8 cellular contexts compared by ENCODE assay signal in genomic region chr6:32945106-32945761, GRCh38. TPM values are rescaled to one million over a fixed set of nuclear protein-coding genes. Genes with fewer than 3 reads are reported as not detected.
A peak's percentile ranks its signal among the peaks of the same experiment; 100 is the strongest.
DNase-seq lines count a peak whose midpoint lies in the region; ATAC-seq, FAIRE-seq and TF ChIP-seq lines count a peak whose summit lies in the region.

No MANE protein-coding gene starts in this region.

- intact Hi-C loops in K562 (cut with micrococcal nuclease), result loop anchor here (5.0 kb wide), 1 partner anchor 58 kb away; no protein-coding TSS in a partner anchor

- no peak for TF ChIP-seq EP300 in K562 (IDR thresholded peaks at IDR 0.05; ENCODE audit: low read length)

- POLR2A ChIA-PET in K562 (lab: Yijun Ruan, JAX), result no interaction called here

- H3K4me1 ChIP-seq in K562 (replicated peaks in 1 of 2; ENCODE audit: control insufficient read depth in 2 of 2, insufficient read depth in 2 of 2, low read length in 2 of 2), result no peaks in the 10 kb centered on the region

- no peak for ATAC-seq in K562
- no peak for ATAC-seq in GM19324 (IDR thresholded peaks at IDR 0.05; ENCODE audit: low FRiP score, unreplicated experiment)

- H3K4me3 ChIP-seq in K562, result no peak overlapping the region

- in situ Hi-C loops in GM13977 (cut with MboI; ENCODE audit: low pct_unique_long_range_greater_than_20kb, low sequenced_read_pairs, unreplicated experiment), result no loop called here
- in situ Hi-C loops in K562 (cut with MboI), result no loop called here

- no peak overlapping the region for H3K4me2 ChIP-seq in K562 (ENCODE audit: insufficient read depth, low read length)

- no peaks in the 10 kb centered on the region for H4K20me1 ChIP-seq in K562 (replicated peaks; ENCODE audit: control insufficient read depth, insufficient read depth, low read length)

- 2% methylated on average over 9 of the region's 9 CpGs for WGBS in K562 (ENCODE audit: insufficient coverage, low coverage, missing lambda C conversion rate)

- FAIRE-seq in K562 (lab: Jason Lieb, UNC), result no peak

- no peaks in the 10 kb centered on the region for H3K36me3 ChIP-seq in K562 (ENCODE audit: control insufficient read depth, insufficient read depth, low read length)

- no peak overlapping the region for H3K9ac ChIP-seq in K562 (ENCODE audit: insufficient read depth in 1 of 2, low read depth in 2 of 2, low read length in 2 of 2)

- no peak for TF ChIP-seq RAD21 in K562 (CRISPR knock-in tag; conservative IDR thresholded peaks at IDR 0.05 in 1 of 2, IDR thresholded peaks at IDR 0.05 in 1 of 2)

- peak; percentile 47 for DNase-seq in GM13977 (ENCODE audit: low spot score)
- peak; percentile 96 to 99 for DNase-seq in NOMO-1 (lab: John Stamatoyannopoulos, UW; ENCODE audit: unreplicated experiment in 2 of 2)
- no peak for DNase-seq in K562 (ENCODE audit: extremely low read depth in 1 of 4, low spot score in 3 of 4)
- DNase-seq in stimulated activated CD4-positive, alpha-beta T cell treated with anti-CD3 and anti-CD28 coated beads, Interleukin-4, amount 100 ng/mL, for 1 hour, result peak; percentile 13
- DNase-seq in NCI-H2196 treated with DMSO at 0.1 percent for 48 hours (lab: John Stamatoyannopoulos, UW; ENCODE audit: unreplicated experiment), result no peak
- DNase-seq in NCI-H748 treated with DMSO at 0.1 percent for 48 hours (lab: John Stamatoyannopoulos, UW), result no peak
- DNase-seq in mucosa of gallbladder (ENCODE audit: low spot score), result no peak

- H3K27ac ChIP-seq in K562 (ENCODE audit: extremely low read depth, low read depth, low read length), result no peak overlapping the region

- TF ChIP-seq POLR2A in K562 (conservative IDR thresholded peaks at IDR 0.05), result no peak

- H3K9me1 ChIP-seq in K562 (ENCODE audit: control insufficient read depth, insufficient read depth, low read length), result no peaks in the 10 kb centered on the region

- no peaks in the 10 kb centered on the region for H3K79me2 ChIP-seq in K562 (ENCODE audit: control insufficient read depth, insufficient read depth, low read length)

- BruUV-seq in K562 (replicated peaks; lab: Mats Ljungman, UMichigan), result no TSS peak

- no peak overlapping the region for H2AFZ ChIP-seq in K562 (ENCODE audit: low read depth, low read length)

- peaks cover 10 to 31% of the 10 kb centered on the region in 2 experiments for H3K27me3 ChIP-seq in K562 (ENCODE audit: control insufficient read depth in 2 of 2, insufficient read depth in 2 of 2, low read length in 2 of 2)

- CTCF ChIA-PET in K562 (lab: Yijun Ruan, JAX; ENCODE audit: low intra/inter-chr PET ratio), result interaction anchor here (0.9 to 1.3 kb wide), 2 partner anchors 59 to 60 kb away, joined by 3 to 4 read pairs; no protein-coding TSS in a partner anchor

- TF ChIP-seq CTCF in GM13977 (IDR thresholded peaks at IDR 0.05; ENCODE audit: extremely low read depth, insufficient read depth, missing control alignments), result no peak
- TF ChIP-seq CTCF in K562 (IDR thresholded peaks at IDR 0.05 in 2 of 3, conservative IDR thresholded peaks at IDR 0.05 in 1 of 3; ENCODE audit: insufficient read depth in 2 of 3, low read depth in 1 of 3, low read length in 3 of 3), result no peak

- H3K9me3 ChIP-seq in K562 (replicated peaks; ENCODE audit: control insufficient read depth, insufficient read depth, low read depth, low read length), result no peaks in the 10 kb centered on the region

TF ChIP-seq in K562, 482 proteins besides CTCF, POLR2A, EP300 and RAD21:
- no peak for TF ChIP-seq CEBPG (CRISPR knock-in tag; IDR thresholded peaks at IDR 0.05)
- TF ChIP-seq CEBPG (tag; conservative IDR thresholded peaks at IDR 0.05 in 1 of 2, IDR thresholded peaks at IDR 0.05 in 1 of 2), result 0 out of 4 replicates have a peak, but pooled peaks of 1 of the 2 experiments have one; percentile 16
- TF ChIP-seq SREBF1 (IDR thresholded peaks at IDR 0.05; ENCODE audit: borderline replicate concordance, low read depth, low read length), result no peak
- peak; percentile 22; the same call in 1 of the 2 replicates for TF ChIP-seq EGR1 (conservative IDR thresholded peaks at IDR 0.05)
- no peak for TF ChIP-seq ZNF445 (CRISPR knock-in tag; IDR thresholded peaks at IDR 0.05; ENCODE audit: low read depth)
- TF ChIP-seq SIX5 (IDR thresholded peaks at IDR 0.05; ENCODE audit: borderline replicate concordance in 1 of 2, insufficient read depth in 1 of 2, low read depth in 1 of 2, low read length in 2 of 2), result no peak
TF ChIP-seq in K562: peak in this region for 2.

RNA-seq across cellular contexts. Expression of gene HLA-DMB, which starts 4.4 kb away (rescaled TPM):
- total RNA-seq in K562 (2011; cell fraction: chromatin; rRNA removed; ENCODE audit: low replicate concordance), result not detected in 2 replicates
- not detected in 2 replicates for total RNA-seq in K562 (2011; cell fraction: nucleolus; rRNA removed)
- not detected in 2 replicates for total RNA-seq in K562 (2011; cell fraction: nucleoplasm; rRNA removed)
- total RNA-seq in K562 (2014; rRNA removed) (not detected in 2 replicates), K562 (2014; rRNA removed; fragmentation: Illumina TruSeq; extraction: Trizol) (not detected in 2 replicates), K562 (2015; rRNA removed; fragmentation: Illumina TruSeq; extraction: Trizol) (not detected in 2 replicates), K562 (2021) (0.18 and 0.38 TPM in 2 replicates), mucosa of gallbladder (43.2 TPM)
- polyA plus RNA-seq in K562 (2011; rRNA removed) (not detected in 2 replicates), K562 (2014; fragmentation: Illumina TruSeq; extraction: Trizol) (not detected in 2 replicates), K562 (2014; fragmentation: Nextera tagmentation; extraction: Ambion mirVana) (not detected), K562 (2014; rRNA removed) (0.03 TPM in 1 of 2 replicates, not detected in the other)
- polyA plus RNA-seq in K562 (2011; cell fraction: cytosol; rRNA removed), result not detected in 2 replicates
- not detected in 2 replicates for polyA plus RNA-seq in K562 (2011; cell fraction: nucleus; rRNA removed)
- not detected in 2 replicates for polyA plus RNA-seq in K562 (2012)
- not detected in 2 replicates for polyA minus RNA-seq in K562 (2011; rRNA and poly(A)+ RNA removed)
- not detected in 2 replicates for polyA minus RNA-seq in K562 (2011; cell fraction: cytosol; rRNA and poly(A)+ RNA removed)
- not detected in 2 replicates for polyA minus RNA-seq in K562 (2011; cell fraction: nucleus; rRNA and poly(A)+ RNA removed)

RNA-seq across cellular contexts. Expression of gene HLA-DMA, which starts 7.7 kb away (rescaled TPM):
- 0.55 and 0.81 TPM in 2 replicates for total RNA-seq in K562 (2011; cell fraction: chromatin; rRNA removed; ENCODE audit: low replicate concordance)
- 0.83 and 0.92 TPM in 2 replicates for total RNA-seq in K562 (2011; cell fraction: nucleolus; rRNA removed)
- total RNA-seq in K562 (2011; cell fraction: nucleoplasm; rRNA removed), result 2.4 and 2.9 TPM in 2 replicates
- total RNA-seq in K562 (2014; rRNA removed) (0.23 and 0.33 TPM in 2 replicates), K562 (2014; rRNA removed; fragmentation: Illumina TruSeq; extraction: Trizol) (0.29 and 0.51 TPM in 2 replicates), K562 (2015; rRNA removed; fragmentation: Illumina TruSeq; extraction: Trizol) (0.58 and 0.60 TPM in 2 replicates), K562 (2021) (0.47 and 0.75 TPM in 2 replicates), mucosa of gallbladder (68.2 TPM)
- polyA plus RNA-seq in K562 (2011; rRNA removed) (0.13 and 0.28 TPM in 2 replicates), K562 (2014; fragmentation: Illumina TruSeq; extraction: Trizol) (0.50 and 0.83 TPM in 2 replicates), K562 (2014; fragmentation: Nextera tagmentation; extraction: Ambion mirVana) (under 1 TPM; 0.18 to 0.78 TPM), K562 (2014; rRNA removed) (0.48 and 1.7 TPM in 2 replicates)
- 0.56 and 0.73 TPM in 2 replicates for polyA plus RNA-seq in K562 (2011; cell fraction: cytosol; rRNA removed)
- polyA plus RNA-seq in K562 (2011; cell fraction: nucleus; rRNA removed), result 2.3 TPM in 2 replicates
- 0.76 and 1.1 TPM in 2 replicates for polyA plus RNA-seq in K562 (2012)
- 0.25 and 0.39 TPM in 2 replicates for polyA minus RNA-seq in K562 (2011; rRNA and poly(A)+ RNA removed)
- not detected in 2 replicates for polyA minus RNA-seq in K562 (2011; cell fraction: cytosol; rRNA and poly(A)+ RNA removed)
- polyA minus RNA-seq in K562 (2011; cell fraction: nucleus; rRNA and poly(A)+ RNA removed), result 1.8 and 2.3 TPM in 2 replicates

RNA-seq across cellular contexts. Expression of gene BRD2, which starts 23.2 kb away (rescaled TPM):
- total RNA-seq in K562 (2011; cell fraction: chromatin; rRNA removed; ENCODE audit: low replicate concordance), result 729 and 883 TPM in 2 replicates
- total RNA-seq in K562 (2011; cell fraction: nucleolus; rRNA removed), result 319 and 374 TPM in 2 replicates
- total RNA-seq in K562 (2011; cell fraction: nucleoplasm; rRNA removed), result 421 and 486 TPM in 2 replicates
- total RNA-seq in K562 (2014; rRNA removed) (133 and 136 TPM in 2 replicates), K562 (2014; rRNA removed; fragmentation: Illumina TruSeq; extraction: Trizol) (135 and 136 TPM in 2 replicates), K562 (2015; rRNA removed; fragmentation: Illumina TruSeq; extraction: Trizol) (185 and 186 TPM in 2 replicates), K562 (2021) (173 and 181 TPM in 2 replicates), mucosa of gallbladder (150 TPM)
- polyA plus RNA-seq in K562 (2011; rRNA removed) (189 and 242 TPM in 2 replicates), K562 (2014; fragmentation: Illumina TruSeq; extraction: Trizol) (211 and 252 TPM in 2 replicates), K562 (2014; fragmentation: Nextera tagmentation; extraction: Ambion mirVana) (100 to 1,000 TPM in 1 of 2 experiments, 10 to 100 TPM in 1; 19.0 to 113 TPM), K562 (2014; rRNA removed) (192 and 194 TPM in 2 replicates)
- polyA plus RNA-seq in K562 (2011; cell fraction: cytosol; rRNA removed), result 99.8 and 136 TPM in 2 replicates
- 407 and 463 TPM in 2 replicates for polyA plus RNA-seq in K562 (2011; cell fraction: nucleus; rRNA removed)
- polyA plus RNA-seq in K562 (2012), result 164 and 174 TPM in 2 replicates
- 117 and 145 TPM in 2 replicates for polyA minus RNA-seq in K562 (2011; rRNA and poly(A)+ RNA removed)
- polyA minus RNA-seq in K562 (2011; cell fraction: cytosol; rRNA and poly(A)+ RNA removed), result 73.6 and 84.6 TPM in 2 replicates
- polyA minus RNA-seq in K562 (2011; cell fraction: nucleus; rRNA and poly(A)+ RNA removed), result 153 and 260 TPM in 2 replicates

Comparison
In these comparisons a context has a peak if more than half of its experiments do, and no peak if none do; other contexts are left out.
1. DNase-seq: peak in GM13977 (single experiment), NOMO-1 (2 of 2) and stimulated activated CD4-positive, alpha-beta T cell treated with anti-CD3 and anti-CD28 coated beads, Interleukin-4, amount 100 ng/mL, for 1 hour (single experiment); none in K562 (0 of 4), NCI-H2196 treated with DMSO at 0.1 percent for 48 hours (single experiment), NCI-H748 treated with DMSO at 0.1 percent for 48 hours (single experiment) and mucosa of gallbladder (single experiment).
2. RNA of gene HLA-DMB, which starts 4.4 kb away (total RNA-seq): 43.2 TPM in mucosa of gallbladder (single experiment); 0.18 to 0.38 TPM in K562; every median in the first group is over 10 times any median in the second.
3. RNA of gene HLA-DMA, which starts 7.7 kb away (total RNA-seq): 68.2 TPM in mucosa of gallbladder (single experiment); 0.23 to 2.9 TPM in K562; every median in the first group is over 10 times any median in the second.